ENCODE assay signal across 25 cellular contexts in the genomic region with DNA sequence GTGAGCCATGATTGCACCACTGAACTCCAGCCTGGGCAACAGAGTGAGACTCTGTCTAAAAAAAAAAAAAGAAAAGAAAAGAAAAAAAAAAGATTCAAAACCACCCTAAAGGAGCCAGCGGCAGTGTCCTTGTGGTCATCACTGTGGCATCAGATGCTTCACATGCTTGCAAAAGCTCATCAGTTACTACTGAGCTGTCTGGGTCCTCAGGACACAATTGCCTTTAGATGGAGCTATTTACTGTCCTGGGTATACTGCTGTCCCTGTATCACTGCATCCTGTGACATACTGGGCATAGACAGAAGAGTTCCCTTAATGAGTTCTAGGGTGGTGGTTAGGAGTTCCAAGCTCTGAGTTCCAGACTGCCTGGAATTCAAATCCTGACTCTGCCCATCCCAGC.
"Had no signal": no experiment of that assay in that cellular context is flagged by ENCODE, and none has a peak within 500 bp of the region (broad histone marks: within the 10 kb centered on the region; RNA-seq: fewer than 3 reads in every experiment).

No MANE protein-coding gene starts in this region.

- H3K36me3 ChIP-seq: lower lobe of right lung, sigmoid colon, thoracic aorta, vagina had no signal

- FAIRE-seq: astrocyte, colon, endothelial cell of umbilical vein, kidney, TTC549 had no signal

- H3K9me3 ChIP-seq: lower lobe of right lung, mucosa of descending colon, sigmoid colon, thoracic aorta, vagina had no signal

- DNase-seq: activated CD4-positive, alpha-beta memory T cell treated with anti-CD3 and anti-CD28 coated beads for 36 hours; activated naive CD4-positive, alpha-beta T cell treated with Interleukin-2 at 50 U/mL for 16 hours; activated naive CD8-positive, alpha-beta T cell treated with anti-CD3 and anti-CD28 coated beads for 36 hours; activated T-cell treated with anti-CD3 and anti-CD28 coated beads, Interleukin-2, amount 50 U/mL, for 48 hours; central memory CD4-positive, alpha-beta T cell; effector memory CD4-positive, alpha-beta T cell; foreskin melanocyte; kidney; lower lobe of right lung; mesendoderm; naive B cell; occipital lobe; sigmoid colon; stimulated activated CD4-positive, alpha-beta T cell treated with anti-CD3 and anti-CD28 coated beads, Interleukin-2, amount 100 ng/mL, for 48 hours; stimulated activated CD8-positive, alpha-beta memory T cell treated with anti-CD3 and anti-CD28 coated beads, Interleukin-4, amount 100 ng/mL, for 48 hours; stimulated activated naive B cell treated with anti-CD40 and anti-IgM and Interleukin-4, amounts not matched to agents 10 μg/mL and 1 μg/mL and 100 μg/mL, for 72 hours had no signal

- H3K4me3 ChIP-seq: lower lobe of right lung, mucosa of descending colon, sigmoid colon, thoracic aorta, vagina had no signal

- H3K27me3 ChIP-seq: sigmoid colon, vagina had no signal

- ATAC-seq: esophagus mucosa; lower lobe of right lung; stimulated activated naive B cell treated with anti-CD40 and anti-IgM and Interleukin-4, amounts not matched to agents 10 μg/mL and 1 μg/mL and 100 μg/mL, for 72 hours; WTC11 had no signal

- H3K27ac ChIP-seq: lower lobe of right lung, sigmoid colon, thoracic aorta, vagina had no signal
